Comparison of ENCODE assay signal across 9 cellular contexts in the genomic region with DNA sequence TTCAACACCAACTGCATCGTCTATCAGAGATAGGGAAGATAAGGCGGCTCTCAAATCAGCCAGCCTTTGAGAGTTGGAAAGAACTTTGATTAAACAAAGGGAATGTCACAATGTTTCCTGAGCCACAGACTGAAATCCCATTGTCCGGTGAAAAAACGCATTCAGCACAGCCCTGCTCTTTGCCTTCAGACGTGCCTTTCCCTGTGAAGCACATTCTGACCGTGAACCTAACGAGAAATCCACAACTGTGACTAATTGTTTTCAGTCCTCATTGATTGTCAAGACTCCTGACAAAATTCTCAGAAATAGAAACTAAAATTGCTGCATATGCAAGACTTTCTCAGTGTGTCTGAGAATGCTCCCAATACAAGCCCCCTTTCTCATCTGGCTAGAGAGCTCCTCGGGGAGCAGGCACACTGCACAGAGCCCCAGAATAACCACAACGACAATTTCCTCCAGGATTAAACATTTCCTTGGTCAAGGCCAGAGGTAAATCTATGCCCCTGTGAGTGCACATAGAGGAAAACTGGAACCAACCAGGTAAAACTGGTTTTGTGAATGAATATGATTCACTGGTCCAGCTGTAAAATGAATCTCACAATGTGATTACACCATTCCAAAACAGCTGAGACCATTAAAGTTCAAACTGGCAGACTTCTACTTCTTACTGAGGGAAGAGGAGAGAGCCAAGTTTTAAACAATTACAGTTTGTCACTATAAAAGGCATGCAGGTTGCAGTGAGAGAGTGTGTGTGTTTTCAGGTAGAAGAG.
DNase-seq lines count a peak whose midpoint lies in the region; ATAC-seq and TF ChIP-seq lines count a peak whose summit lies in the region.
"Had no signal": no experiment of that assay in that cellular context is flagged by ENCODE, and none has a peak within 500 bp of the region (broad histone marks: within the 10 kb centered on the region; RNA-seq: fewer than 3 reads in every experiment).

No MANE protein-coding gene starts in this region.

- peaks cover 0 to 2% (median 0%) of the 10 kb centered on the region in 3 donors for H3K4me1 ChIP-seq in skeletal muscle tissue (ENCODE audit: control insufficient read depth in 3 of 3, insufficient read depth in 3 of 3, low read length in 3 of 3)
- H3K4me1 ChIP-seq in OCI-LY7 (ENCODE audit: insufficient read depth, low read length, poor library complexity, severe bottlenecking): peaks cover 28% of the 10 kb centered on the region

- no peaks in the 10 kb centered on the region for H4K20me1 ChIP-seq in OCI-LY7 (ENCODE audit: insufficient read depth, low read length)

- DNase-seq in DMS79 treated with DMSO at 0.1 percent for 48 hours (lab: John Stamatoyannopoulos, UW): peak; percentile 32
- no peak for DNase-seq in DMS79 (lab: John Stamatoyannopoulos, UW)
- DNase-seq in amniotic epithelial cell (ENCODE audit: low read depth): peak; percentile 65
- peak; percentile 8 for DNase-seq in iris pigment epithelial cell (ENCODE audit: low read depth)
- no peak for DNase-seq in OCI-LY7 (ENCODE audit: low spot score)
- no peak for DNase-seq in activated CD8-positive, alpha-beta memory T cell treated with anti-CD3 and anti-CD28 coated beads, Interleukin-2, amount 50 U/mL, for 4 hours
- DNase-seq: activated gamma-delta T cell treated with Interleukin-2 at 50 U/mL for 16 hours had no signal

- CTCF ChIA-PET in OCI-LY7 (lab: Charles Lee; ENCODE audit: unreplicated experiment): no interaction called here

- H3K9me3 ChIP-seq in skeletal muscle tissue (ENCODE audit: control insufficient read depth in 3 of 3, low read length in 3 of 3) (no peaks in the 10 kb centered on the region), OCI-LY7 (ENCODE audit: low read length) (no peaks in the 10 kb centered on the region)

- BruUV-seq in OCI-LY7 (replicated peaks; lab: Mats Ljungman, UMichigan): no TSS peak

- H3K27me3 ChIP-seq in skeletal muscle tissue (ENCODE audit: control insufficient read depth in 3 of 3, insufficient read depth in 3 of 3, low read length in 3 of 3): peaks cover 0 to 15% (median 3%) of the 10 kb centered on the region in 3 donors

- H3K27ac ChIP-seq in skeletal muscle tissue (ENCODE audit: low read depth, low read length) (peak overlapping the region; percentile 43), OCI-LY7 (ENCODE audit: low read depth, low read length, poor library complexity, severe bottlenecking) (no peak overlapping the region)

- H3K9ac ChIP-seq in skeletal muscle tissue (ENCODE audit: low read depth in 1 of 3, low read length in 3 of 3): no peak overlapping the region

- H3K36me3 ChIP-seq in skeletal muscle tissue (ENCODE audit: control insufficient read depth in 3 of 3, insufficient read depth in 3 of 3, low read length in 3 of 3) (no peaks in the 10 kb centered on the region), OCI-LY7 (ENCODE audit: insufficient read depth, low read length) (no peaks in the 10 kb centered on the region)

- TF ChIP-seq CTCF in OCI-LY7 (conservative IDR thresholded peaks at IDR 0.05; ENCODE audit: low read length): no peak

- H3K4me3 ChIP-seq in skeletal muscle tissue (ENCODE audit: low read length in 3 of 3) (peak overlapping the region in 1 of 3 donors; percentile 1), OCI-LY7 (ENCODE audit: low read depth, low read length, poor library complexity, severe bottlenecking) (no peak overlapping the region)

- H3K4me2 ChIP-seq in OCI-LY7 (ENCODE audit: low read length): no peak overlapping the region

- ATAC-seq in GM21576 (IDR thresholded peaks at IDR 0.05; ENCODE audit: unreplicated experiment): no peak

- POLR2A ChIA-PET in OCI-LY7 (lab: Charles Lee): interaction anchor here (0.6 to 1.1 kb wide), 2 partner anchors 16 to 683 kb away, joined by 3 to 4 read pairs; no protein-coding TSS in a partner anchor

- no peaks in the 10 kb centered on the region for H3K79me2 ChIP-seq in OCI-LY7 (ENCODE audit: insufficient read depth, low read depth, low read length)

- H2AFZ ChIP-seq in OCI-LY7 (ENCODE audit: low read length): no peak overlapping the region

- intact Hi-C loops in OCI-LY7 (cut with micrococcal nuclease; ENCODE audit: unreplicated experiment): loop anchor here (5.0 kb wide), 1 partner anchor 567 kb away; no protein-coding TSS in a partner anchor

- no peaks in the 10 kb centered on the region for H3K9me2 ChIP-seq in OCI-LY7 (ENCODE audit: insufficient read depth, low read length)

Comparison
In these comparisons a context has a peak if more than half of its experiments do, and no peak if none do; other contexts are left out.
1. DNase-seq: peak in DMS79 treated with DMSO at 0.1 percent for 48 hours (single experiment), amniotic epithelial cell (single experiment) and iris pigment epithelial cell (single experiment); none in DMS79 (single experiment), OCI-LY7 (single experiment) and activated CD8-positive, alpha-beta memory T cell treated with anti-CD3 and anti-CD28 coated beads, Interleukin-2, amount 50 U/mL, for 4 hours (single experiment).